ENCODE assay signal across 8 cellular contexts in the genomic region with DNA sequence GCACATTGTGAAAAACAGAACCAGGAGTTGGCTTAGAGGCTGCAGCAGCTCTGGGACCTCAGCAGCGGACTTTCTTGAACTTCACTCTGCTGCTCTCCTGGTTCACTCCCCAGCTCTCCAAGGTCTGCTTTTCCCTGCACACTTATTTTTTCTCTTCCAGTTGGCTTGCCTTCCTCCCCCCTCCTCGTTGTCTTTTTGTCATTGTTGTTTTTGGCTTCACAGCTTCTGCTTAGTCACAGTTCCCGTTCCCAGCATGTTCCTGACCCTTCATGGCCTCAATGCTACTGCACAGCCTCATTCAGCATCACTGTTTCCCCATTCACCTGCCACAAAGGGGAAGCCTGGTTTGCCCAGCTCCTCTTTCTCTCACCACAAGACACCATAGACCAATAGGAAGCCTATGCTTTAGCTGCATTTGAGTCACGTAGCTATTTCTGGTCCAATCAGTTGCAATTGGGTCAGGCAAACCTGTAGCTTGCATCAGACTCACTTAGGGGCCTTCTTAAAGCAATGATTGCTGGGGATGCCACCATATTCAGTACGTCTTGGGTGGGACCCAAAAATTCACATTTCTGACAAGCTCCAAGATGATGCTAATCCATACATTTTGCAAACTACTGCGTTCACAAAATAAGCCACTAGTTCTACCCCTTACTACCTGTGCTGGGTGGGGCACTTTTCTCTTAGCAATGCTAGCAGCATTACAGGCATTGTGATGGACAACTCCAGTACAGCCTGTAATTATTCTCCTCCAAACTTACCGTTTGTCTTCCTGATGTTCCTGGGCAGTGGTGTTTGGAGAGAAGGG. TPM values are rescaled to one million over a fixed set of nuclear protein-coding genes. Genes with fewer than 3 reads are reported as not detected.
DNase-seq lines count a peak whose midpoint lies in the region; ATAC-seq and TF ChIP-seq lines count a peak whose summit lies in the region.

No MANE protein-coding gene starts in this region.

- H3K27me3 ChIP-seq in BLaER1 treated with 17β-estradiol and CSF1 and Interleukin-3, amounts not matched to agents 10 nM and 100 nM, result no peaks in the 10 kb centered on the region
- H3K27me3 ChIP-seq in left lung, result no peaks in the 10 kb centered on the region

- peak overlapping the region in 7 of 11 experiments; percentile 24 to 91 (median 75); a peak in 12 of 22 replicates for H3K4me2 ChIP-seq in BLaER1 treated with 17β-estradiol and CSF1 and Interleukin-3, amounts not matched to agents 10 nM and 100 nM

- peaks cover 8% of the 10 kb centered on the region for H3K4me1 Mint-ChIP-seq in activated naive CD8-positive, alpha-beta T cell treated with anti-CD3 and anti-CD28 coated beads, Interleukin-2, amount 10 ng/mL, durations not matched to agents 7 days and 5 days

- H3K27ac Mint-ChIP-seq in activated naive CD8-positive, alpha-beta T cell treated with anti-CD3 and anti-CD28 coated beads, Interleukin-2, amount 10 ng/mL, durations not matched to agents 7 days and 5 days, result peak overlapping the region; percentile 68

- POLR2A ChIA-PET in activated naive CD8-positive, alpha-beta T cell treated with anti-CD3 and anti-CD28 coated beads, Interleukin-2, amount 10 ng/mL, durations not matched to agents 7 days and 5 days (lab: Charles Lee), result interaction anchor here (2.2 kb wide), 1 partner anchor 19 kb away, joined by 12 read pairs; the partner anchor contains the start of gene ITPR1

- H3K4me1 ChIP-seq in BLaER1 treated with 17β-estradiol and CSF1 and Interleukin-3, amounts not matched to agents 10 nM and 100 nM, result peaks cover 0 to 71% (median 33%) of the 10 kb centered on the region in 10 experiments; a peak in 12 of 20 replicates
- peaks cover 0 to 40% of the 10 kb centered on the region in 2 donors for H3K4me1 ChIP-seq in left lung

- no peaks in the 10 kb centered on the region for H4K20me1 ChIP-seq in BLaER1 treated with 17β-estradiol and CSF1 and Interleukin-3, amounts not matched to agents 10 nM and 100 nM

- peak; percentile 61 for ATAC-seq in GM21423 (IDR thresholded peaks at IDR 0.05; ENCODE audit: unreplicated experiment)
- ATAC-seq in activated naive CD8-positive, alpha-beta T cell treated with anti-CD3 and anti-CD28 coated beads, Interleukin-2, amount 10 ng/mL, durations not matched to agents 7 days and 5 days (ENCODE audit: low read depth), result peak; percentile 83
- peak; percentile 83 for ATAC-seq in left lung

- no peaks in the 10 kb centered on the region for H3K36me3 ChIP-seq in BLaER1 treated with 17β-estradiol and CSF1 and Interleukin-3, amounts not matched to agents 10 nM and 100 nM
- no peaks in the 10 kb centered on the region for H3K36me3 ChIP-seq in left lung

- no peaks in the 10 kb centered on the region for H3K9me3 Mint-ChIP-seq in activated naive CD8-positive, alpha-beta T cell treated with anti-CD3 and anti-CD28 coated beads, Interleukin-2, amount 10 ng/mL, durations not matched to agents 7 days and 5 days

- H3K9me3 ChIP-seq in BLaER1 treated with 17β-estradiol and CSF1 and Interleukin-3, amounts not matched to agents 10 nM and 100 nM (replicated peaks in 1 of 11), result no peaks in the 10 kb centered on the region
- no peaks in the 10 kb centered on the region for H3K9me3 ChIP-seq in left lung

- peak overlapping the region in 2 of 10 experiments; percentile 10 to 14; a peak in 2 of 20 replicates for H3K4me3 ChIP-seq in BLaER1 treated with 17β-estradiol and CSF1 and Interleukin-3, amounts not matched to agents 10 nM and 100 nM
- H3K4me3 ChIP-seq in Jurkat, Clone E6-1 (ENCODE audit: low read length), result no peak overlapping the region
- H3K4me3 ChIP-seq in left lung, result peak overlapping the region in 1 of 2 donors; percentile 2

- peak overlapping the region in 8 of 11 experiments; percentile 22 to 90 (median 81); a peak in 15 of 22 replicates for H3K27ac ChIP-seq in BLaER1 treated with 17β-estradiol and CSF1 and Interleukin-3, amounts not matched to agents 10 nM and 100 nM
- peak overlapping the region in 1 of 2 donors; percentile 85 for H3K27ac ChIP-seq in left lung

- peak overlapping the region; percentile 56 for H3K4me3 Mint-ChIP-seq in activated naive CD8-positive, alpha-beta T cell treated with anti-CD3 and anti-CD28 coated beads, Interleukin-2, amount 10 ng/mL, durations not matched to agents 7 days and 5 days

- H3K36me3 Mint-ChIP-seq in activated naive CD8-positive, alpha-beta T cell treated with anti-CD3 and anti-CD28 coated beads, Interleukin-2, amount 10 ng/mL, durations not matched to agents 7 days and 5 days, result no peaks in the 10 kb centered on the region

- intact Hi-C loops in left lung (cut with DNase I), result no loop called here

- peaks cover 22% of the 10 kb centered on the region for H3K27me3 Mint-ChIP-seq in activated naive CD8-positive, alpha-beta T cell treated with anti-CD3 and anti-CD28 coated beads, Interleukin-2, amount 10 ng/mL, durations not matched to agents 7 days and 5 days

- H3K9ac ChIP-seq in BLaER1 treated with 17β-estradiol and CSF1 and Interleukin-3, amounts not matched to agents 10 nM and 100 nM, result peak overlapping the region in 7 of 11 experiments; percentile 41 to 74 (median 60); a peak in 12 of 22 replicates

- TF ChIP-seq CTCF in left lung (IDR thresholded peaks at IDR 0.05), result no peak

- DNase-seq in Jurkat, Clone E6-1 (ENCODE audit: low read depth, low spot score), result peak; percentile 14
- no peak for DNase-seq in activated naive CD8-positive, alpha-beta T cell treated with anti-CD3 and anti-CD28 coated beads, Interleukin-2, amount 10 ng/mL, durations not matched to agents 7 days and 5 days
- DNase-seq in left lung, result peak in 1 of 2 donors; percentile 75
- DNase-seq in NCI-H1930 (lab: John Stamatoyannopoulos, UW), result no peak
- no peak for DNase-seq in NCI-H1417 (lab: John Stamatoyannopoulos, UW)
- DNase-seq in NCI-H187 (lab: John Stamatoyannopoulos, UW), result no peak

RNA-seq across cellular contexts. Expression of gene SUMF1, which starts 7.8 kb away (rescaled TPM):
- polyA plus RNA-seq in Jurkat, Clone E6-1 (2012; ENCODE audit: insufficient read depth, insufficient read length), result 3.2 TPM
- total RNA-seq in activated naive CD8-positive, alpha-beta T cell treated with anti-CD3 and anti-CD28 coated beads, Interleukin-2, amount 10 ng/mL, durations not matched to agents 7 days and 5 days, result 10 to 100 TPM in 1 of 2 experiments, 1 to 10 TPM in 1; 9.1 to 13.7 TPM
- total RNA-seq in left lung, result 10 to 100 TPM; 34.3 to 43.9 TPM

RNA-seq across cellular contexts. Expression of gene ITPR1, which starts 18.3 kb away (rescaled TPM):
- 12.9 TPM for polyA plus RNA-seq in Jurkat, Clone E6-1 (2012; ENCODE audit: insufficient read depth, insufficient read length)
- total RNA-seq in activated naive CD8-positive, alpha-beta T cell treated with anti-CD3 and anti-CD28 coated beads, Interleukin-2, amount 10 ng/mL, durations not matched to agents 7 days and 5 days, result 10 to 100 TPM; 74.3 to 76.2 TPM
- total RNA-seq in left lung, result 10 to 100 TPM; 39.7 to 57.3 TPM
